ENCODE assay signal across 8 cellular contexts in the genomic region with DNA sequence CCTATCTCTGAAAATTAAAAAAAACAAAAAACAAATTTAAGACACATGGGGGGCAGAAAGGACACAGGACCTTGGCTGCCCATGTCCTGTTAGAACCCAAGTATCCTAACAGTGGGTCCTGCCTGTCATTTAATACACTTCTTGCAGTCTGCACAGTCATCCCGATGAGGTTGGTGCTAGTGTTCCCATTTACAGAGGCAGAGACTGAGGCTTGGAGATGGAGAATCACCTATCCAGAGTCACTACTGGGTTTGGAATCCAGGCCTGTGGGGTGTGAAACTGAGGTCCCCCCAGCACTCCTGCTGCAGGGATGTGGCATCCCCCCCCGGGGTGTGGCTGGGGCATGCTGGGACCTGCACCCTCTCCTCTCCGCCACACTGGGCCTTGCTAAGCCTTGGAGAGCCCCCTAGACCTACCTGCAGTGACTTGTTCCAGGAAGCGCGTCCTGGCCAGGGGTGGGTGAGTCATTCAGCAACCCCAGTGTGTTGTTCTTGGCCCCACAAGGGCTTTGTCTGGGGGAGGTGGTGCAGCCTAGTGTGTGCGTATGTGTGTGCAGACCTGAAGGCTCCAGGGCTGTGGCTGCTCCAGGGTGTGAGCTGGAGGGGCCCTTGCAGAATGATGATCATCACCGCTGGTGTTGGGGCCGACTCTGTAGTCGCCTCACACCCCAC. TPM values are rescaled to one million over a fixed set of nuclear protein-coding genes. Genes with fewer than 3 reads are reported as not detected.
DNase-seq lines count a peak whose midpoint lies in the region; ATAC-seq and TF ChIP-seq lines count a peak whose summit lies in the region.

No MANE protein-coding gene starts in this region.

- 4% methylated on average over 4 of the region's 9 CpGs for WGBS in mammary epithelial cell (ENCODE audit: low coverage, missing lambda C conversion rate)

- H3K27me3 ChIP-seq in mammary epithelial cell (ENCODE audit: insufficient read depth, low read length), result no peaks in the 10 kb centered on the region

- CTCF ChIA-PET in mammary epithelial cell (lab: Charles Lee; ENCODE audit: low non-redundant PET), result interaction anchor here (0.5 kb wide), 1 partner anchor 51 kb away, joined by 10 read pairs; no protein-coding TSS in a partner anchor

- peak; percentile 69 for DNase-seq in H4 (ENCODE audit: low spot score)
- peak; percentile 42 for DNase-seq in NB4 (ENCODE audit: low read depth)
- peak; percentile 99 for DNase-seq in mammary epithelial cell
- peak; percentile 33 for DNase-seq in stimulated activated CD8-positive, alpha-beta memory T cell treated with anti-CD3 and anti-CD28 coated beads, Interleukin-12 subunit alpha, Interleukin-12 subunit beta, amount 100 ng/mL, for 4 hours (ENCODE audit: low read depth)
- no peak for DNase-seq in posterior cingulate gyrus
- DNase-seq in NCI-H1694 (lab: John Stamatoyannopoulos, UW), result no peak
- no peak for DNase-seq in SHP77 treated with DMSO at 0.1 percent for 48 hours (lab: John Stamatoyannopoulos, UW)

- peak overlapping the region; percentile 16 for H3K4me2 ChIP-seq in mammary epithelial cell (ENCODE audit: insufficient read depth, low read depth, low read length)

- no peak overlapping the region for H2AFZ ChIP-seq in mammary epithelial cell (ENCODE audit: low read depth, low read length)

- intact Hi-C loops in mammary epithelial cell (cut with micrococcal nuclease), result loop anchor here (2.0 kb wide), 2 partner anchors 26 to 84 kb away; no protein-coding TSS in a partner anchor
- intact Hi-C loops in posterior cingulate gyrus (cut with DNase I), result no loop called here

- no peaks in the 10 kb centered on the region for H4K20me1 ChIP-seq in mammary epithelial cell (ENCODE audit: insufficient read depth, low read length)

- peaks cover 54% of the 10 kb centered on the region for H3K4me1 ChIP-seq in mammary epithelial cell (ENCODE audit: insufficient read depth, low read length)

- no peak for TF ChIP-seq POLR2A in NB4 (IDR thresholded peaks at IDR 0.05; ENCODE audit: extremely low read depth, insufficient read length)

- in situ Hi-C loops in mammary epithelial cell (cut with MboI; ENCODE audit: low sequenced_read_pairs in 2 of 2), result no loop called here

- ATAC-seq in GM18517 (IDR thresholded peaks at IDR 0.05; ENCODE audit: unreplicated experiment), result peak; percentile 87

- H3K9me3 ChIP-seq in mammary epithelial cell (replicated peaks; ENCODE audit: insufficient read depth, low read length), result no peaks in the 10 kb centered on the region

- H3K27ac ChIP-seq in mammary epithelial cell (ENCODE audit: insufficient read depth, low read depth, low read length), result peak overlapping the region; percentile 77

- TF ChIP-seq CTCF in NB4 (IDR thresholded peaks at IDR 0.05; ENCODE audit: low read depth, low read length) (no peak), mammary epithelial cell (conservative IDR thresholded peaks at IDR 0.05 in 1 of 2, IDR thresholded peaks at IDR 0.05 in 1 of 2; ENCODE audit: extremely low read depth in 1 of 2, insufficient read depth in 1 of 2, low read depth in 1 of 2, low read length in 2 of 2) (no peak)

- no peak overlapping the region for H3K4me3 ChIP-seq in NB4 (ENCODE audit: low read depth, low read length)
- no peak overlapping the region for H3K4me3 ChIP-seq in mammary epithelial cell (replicated peaks in 1 of 3; ENCODE audit: insufficient read depth in 1 of 3, low read depth in 2 of 3, low read length in 3 of 3)

- dilution Hi-C loops in mammary epithelial cell (cut with HindIII; ENCODE audit: low sequenced_read_pairs), result loop anchor here (10.0 kb wide), 1 partner anchor 200 kb away; no protein-coding TSS in a partner anchor

- BruUV-seq in mammary epithelial cell (replicated peaks; lab: Mats Ljungman, UMichigan), result no TSS peak

- peak overlapping the region; percentile 6 for H3K9ac ChIP-seq in mammary epithelial cell (ENCODE audit: insufficient read depth, low read length)

- H3K79me2 ChIP-seq in mammary epithelial cell (ENCODE audit: insufficient read depth, low read length), result no peaks in the 10 kb centered on the region

- no peaks in the 10 kb centered on the region for H3K36me3 ChIP-seq in mammary epithelial cell (ENCODE audit: insufficient read depth, low read length)

RNA-seq across cellular contexts. Expression of a gene that starts 49.7 kb away (rescaled TPM):
- total RNA-seq in H4 (2014; rRNA removed; shearing (Covaris generic)), result 7.5 and 11.1 TPM in 2 replicates
- total RNA-seq in mammary epithelial cell, result 10 to 100 TPM; 15.0 to 16.4 TPM
- polyA plus RNA-seq in mammary epithelial cell, result 21.4 TPM
- polyA minus RNA-seq in mammary epithelial cell, result 2.7 TPM

Comparison
In these comparisons a context has a peak if more than half of its experiments do, and no peak if none do; other contexts are left out.
1. DNase-seq: peak in H4 (single experiment), NB4 (single experiment), mammary epithelial cell (single experiment) and stimulated activated CD8-positive, alpha-beta memory T cell treated with anti-CD3 and anti-CD28 coated beads, Interleukin-12 subunit alpha, Interleukin-12 subunit beta, amount 100 ng/mL, for 4 hours (single experiment); none in posterior cingulate gyrus (0 of 10), NCI-H1694 (single experiment) and SHP77 treated with DMSO at 0.1 percent for 48 hours (single experiment).